Comparison of ENCODE assay signal across 8 cellular contexts in genomic region chr16:10940501-10941079, GRCh38. TPM values are rescaled to one million over a fixed set of nuclear protein-coding genes. Genes with fewer than 3 reads are reported as not detected.
DNase-seq lines count a peak whose midpoint lies in the region; ATAC-seq, FAIRE-seq and TF ChIP-seq lines count a peak whose summit lies in the region.

No MANE protein-coding gene starts in this region.

- WGBS in HepG2 (ENCODE audit: low lambda C conversion rate): 41% methylated on average over 8 of the region's 8 CpGs
- WGBS in thyroid gland, 2 donors: 20 to 29% methylated on average over 6 to 8 of the region's 8 CpGs

- H3K4me1 ChIP-seq in HepG2 (ENCODE audit: insufficient read depth, low read length) (peaks cover 77% of the 10 kb centered on the region), thyroid gland (peaks cover 71 to 72% of the 10 kb centered on the region in 2 donors)

- H3K27me3 Mint-ChIP-seq in activated T-cell treated with anti-CD3 and anti-CD28 coated beads, Interleukin-2, amount 50 U/mL, for 72 hours (ENCODE audit: low read depth): no peaks in the 10 kb centered on the region

- in situ Hi-C loops in astrocyte of the cerebellum (cut with HindIII; ENCODE audit: low sequenced_read_pairs): no loop called here
- in situ Hi-C loops in HepG2 (cut with HindIII; ENCODE audit: extremely low pct_ligation_motif_present, low pct_unique_long_range_greater_than_20kb): no loop called here

- TF ChIP-seq POLR2A in HepG2 (IDR thresholded peaks at IDR 0.05; ENCODE audit: insufficient read depth in 1 of 2, low read depth in 2 of 2, low read length in 2 of 2): no peak
- TF ChIP-seq POLR2A in thyroid gland (IDR thresholded peaks at IDR 0.05): no peak

- no peak for ATAC-seq in activated T-cell treated with anti-CD3 and anti-CD28 coated beads, Interleukin-2, amount 50 U/mL, for 72 hours (replicated peaks in 1 of 2)
- no peak for ATAC-seq in HepG2
- ATAC-seq in HG02981 (IDR thresholded peaks at IDR 0.05; ENCODE audit: unreplicated experiment): no peak

- H3K27me3 ChIP-seq in HepG2 (ENCODE audit: control insufficient read depth in 1 of 2, insufficient read depth in 2 of 2, low read length in 2 of 2) (no peaks in the 10 kb centered on the region; a peak in 1 of 5 replicates), thyroid gland (no peaks in the 10 kb centered on the region)

- POLR2A ChIA-PET in HepG2 (lab: Yijun Ruan, JAX): interaction anchor here (0.9 to 4.5 kb wide), 4 partner anchors 9 to 197 kb away, joined by 3 to 60 read pairs (median 4); partner anchors contain the start of gene NUBP1

- no peak for DNase-seq in activated T-cell treated with anti-CD3 and anti-CD28 coated beads, Interleukin-2, amount 50 U/mL, for 72 hours
- DNase-seq in activated T-cell treated with anti-CD3 and anti-CD28 coated beads, Interleukin-2, amount 50 U/mL, for 48 hours: no peak
- DNase-seq in astrocyte of the cerebellum (ENCODE audit: low read depth) (no peak), HepG2 (ENCODE audit: low spot score) (no peak), thyroid gland (peak; percentile 34 to 47), NCI-H446 treated with DMSO at 0.1 percent for 48 hours (lab: John Stamatoyannopoulos, UW) (no peak), NCI-H524 treated with DMSO at 0.1 percent for 48 hours (lab: John Stamatoyannopoulos, UW) (no peak)

- peaks cover 63% of the 10 kb centered on the region for H3K79me2 ChIP-seq in HepG2 (ENCODE audit: insufficient read depth, low read length)

- no peak overlapping the region for H2AFZ ChIP-seq in HepG2 (ENCODE audit: low read length)

- peaks cover 45% of the 10 kb centered on the region for H4K20me1 ChIP-seq in HepG2 (ENCODE audit: insufficient read depth, low read length)

- no peaks in the 10 kb centered on the region for H3K9me3 Mint-ChIP-seq in activated T-cell treated with anti-CD3 and anti-CD28 coated beads, Interleukin-2, amount 50 U/mL, for 72 hours

- H3K9ac ChIP-seq in HepG2 (ENCODE audit: insufficient read depth, low read depth, low read length): peak overlapping the region; percentile 83

- intact Hi-C loops in HepG2 (cut with micrococcal nuclease; ENCODE audit: unreplicated experiment) (no loop called here), thyroid gland (cut with DNase I) (no loop called here)

- peak overlapping the region; percentile 56 for H3K4me3 ChIP-seq in astrocyte of the cerebellum (ENCODE audit: low read depth, low read length)
- H3K4me3 ChIP-seq in HepG2 (replicated peaks in 1 of 3; ENCODE audit: insufficient read depth in 1 of 3, low read depth in 2 of 3, low read length in 3 of 3): peak overlapping the region; percentile 70 to 82 (median 76)
- H3K4me3 ChIP-seq in thyroid gland (replicated peaks in 1 of 3): peak overlapping the region; percentile 46 to 85 (median 56)

- TF ChIP-seq EP300 in HepG2 (IDR thresholded peaks at IDR 0.05; ENCODE audit: low read depth in 2 of 2, low read length in 2 of 2) (no peak), HepG2 (CRISPR knock-in tag; IDR thresholded peaks at IDR 0.05; ENCODE audit: borderline replicate concordance) (no peak)

- TSS peak; percentile 54 for BruUV-seq in HepG2 (replicated peaks; lab: Mats Ljungman, UMichigan)

- H3K9me3 ChIP-seq in HepG2 (ENCODE audit: low read length) (no peaks in the 10 kb centered on the region), thyroid gland (no peaks in the 10 kb centered on the region)

- peak overlapping the region; percentile 97 for H3K4me2 ChIP-seq in HepG2 (ENCODE audit: low read depth, low read length)

- no peak for TF ChIP-seq CTCF in astrocyte of the cerebellum (IDR thresholded peaks at IDR 0.05; ENCODE audit: low read depth, low read length, missing control alignments)
- no peak for TF ChIP-seq CTCF in HepG2 (CRISPR knock-in tag; IDR thresholded peaks at IDR 0.05)
- TF ChIP-seq CTCF in thyroid gland (IDR thresholded peaks at IDR 0.05): no peak

- peak overlapping the region; percentile 88 to 92 for H3K4me3 Mint-ChIP-seq in activated T-cell treated with anti-CD3 and anti-CD28 coated beads, Interleukin-2, amount 50 U/mL, for 72 hours

- no peak for TF ChIP-seq RAD21 in HepG2 (CRISPR knock-in tag; IDR thresholded peaks at IDR 0.05)

- H3K4me1 Mint-ChIP-seq in activated T-cell treated with anti-CD3 and anti-CD28 coated beads, Interleukin-2, amount 50 U/mL, for 72 hours (ENCODE audit: low read depth): peaks cover 80% of the 10 kb centered on the region

- H3K36me3 ChIP-seq in HepG2 (replicated peaks in 1 of 2; ENCODE audit: control insufficient read depth in 1 of 2, insufficient read depth in 2 of 2, low read length in 2 of 2): peaks cover 0 to 5% of the 10 kb centered on the region in 2 experiments; a peak in 2 of 5 replicates
- no peaks in the 10 kb centered on the region for H3K36me3 ChIP-seq in thyroid gland

- H3K36me3 Mint-ChIP-seq in activated T-cell treated with anti-CD3 and anti-CD28 coated beads, Interleukin-2, amount 50 U/mL, for 72 hours (ENCODE audit: insufficient read depth in 2 of 2): peaks cover 4 to 5% of the 10 kb centered on the region in 2 donors

- CTCF ChIA-PET in HepG2 (lab: Yijun Ruan, JAX; ENCODE audit: low intra/inter-chr PET ratio, low total read pairs): no interaction called here

- H3K27ac ChIP-seq in HepG2 (ENCODE audit: extremely low read length, insufficient read depth, low read length) (peak overlapping the region; percentile 7), thyroid gland (peak overlapping the region; percentile 34 to 88 (median 67))

- peak overlapping the region; percentile 5 for H3K27ac Mint-ChIP-seq in activated T-cell treated with anti-CD3 and anti-CD28 coated beads, Interleukin-2, amount 50 U/mL, for 72 hours

- no peak for FAIRE-seq in HepG2 (lab: Jason Lieb, UNC)

TF ChIP-seq in HepG2, 621 proteins besides CTCF, POLR2A, EP300 and RAD21 (continues in another document):
- 0 out of 2 replicates have a peak, but pooled peaks have one; percentile 13 for TF ChIP-seq ZNF691 (CRISPR knock-in tag; IDR thresholded peaks at IDR 0.05; ENCODE audit: borderline replicate concordance, low read depth)

RNA-seq across cellular contexts. Expression of gene DEXI, which starts 1.7 kb away (rescaled TPM):
- 10 to 100 TPM; 24.4 to 26.7 TPM for total RNA-seq in activated T-cell treated with anti-CD3 and anti-CD28 coated beads, Interleukin-2, amount 50 U/mL, for 72 hours
- total RNA-seq in HepG2 (2016; rRNA removed; fragmentation: Illumina TruSeq; extraction: Trizol) (57.9 and 70.4 TPM in 2 replicates), thyroid gland (10 to 100 TPM; 66.5 to 89.2 (median 74.6) TPM)
- total RNA-seq in HepG2 (2016; cell fraction: cytosol; rRNA removed; fragmentation: Illumina TruSeq; extraction: Trizol; ENCODE audit: low read depth): 68.6 and 86.7 TPM in 2 replicates
- total RNA-seq in HepG2 (2016; cell fraction: insoluble cytoplasmic fraction; rRNA removed; fragmentation: Illumina TruSeq; extraction: Trizol): 54.1 and 71.8 TPM in 2 replicates
- total RNA-seq in HepG2 (2016; cell fraction: membrane; rRNA removed; fragmentation: Illumina TruSeq; extraction: Trizol): 117 and 144 TPM in 2 replicates
- total RNA-seq in HepG2 (2016; cell fraction: nucleus; rRNA removed; fragmentation: Illumina TruSeq; extraction: Trizol): 35.4 and 46.3 TPM in 2 replicates
- 51.5 and 54.4 TPM in 2 replicates for polyA plus RNA-seq in HepG2 (2011; rRNA removed)
- polyA plus RNA-seq in HepG2 (2011; cell fraction: cytosol; rRNA removed): 69.5 and 78.6 TPM in 2 replicates
- polyA plus RNA-seq in HepG2 (2011; cell fraction: nucleus; rRNA removed): 40.4 and 50.2 TPM in 2 replicates
- 45.6 and 55.0 TPM in 2 replicates for polyA plus RNA-seq in HepG2 (2012)
- 70.9 and 88.4 TPM in 2 replicates for polyA plus RNA-seq in HepG2 (2016; cell fraction: cytosol; fragmentation: Illumina TruSeq; extraction: Trizol; ENCODE audit: low read depth)
- polyA plus RNA-seq in HepG2 (2016; cell fraction: insoluble cytoplasmic fraction; fragmentation: Illumina TruSeq; extraction: Trizol; ENCODE audit: low read depth): 58.1 and 70.0 TPM in 2 replicates
- polyA plus RNA-seq in HepG2 (2016; cell fraction: membrane; fragmentation: Illumina TruSeq; extraction: Trizol; ENCODE audit: low read depth): 120 and 124 TPM in 2 replicates
- polyA plus RNA-seq in HepG2 (2016; cell fraction: nucleus; fragmentation: Illumina TruSeq; extraction: Trizol; ENCODE audit: insufficient read depth, low read depth): 60.2 and 65.5 TPM in 2 replicates
- 31.7 and 71.0 TPM in 2 replicates for polyA minus RNA-seq in HepG2 (2011; rRNA and poly(A)+ RNA removed; ENCODE audit: low replicate concordance)
- polyA minus RNA-seq in HepG2 (2011; cell fraction: cytosol; rRNA and poly(A)+ RNA removed): 34.2 and 35.1 TPM in 2 replicates
- polyA minus RNA-seq in HepG2 (2011; cell fraction: nucleus; rRNA and poly(A)+ RNA removed): 24.7 and 27.7 TPM in 2 replicates

RNA-seq across cellular contexts. Expression of gene CLEC16A, which starts 3.8 kb away (rescaled TPM):
- 10 to 100 TPM; 29.9 to 32.3 TPM for total RNA-seq in activated T-cell treated with anti-CD3 and anti-CD28 coated beads, Interleukin-2, amount 50 U/mL, for 72 hours
- total RNA-seq in HepG2 (2016; rRNA removed; fragmentation: Illumina TruSeq; extraction: Trizol) (10.3 and 13.6 TPM in 2 replicates), thyroid gland (10 to 100 TPM; 29.5 to 58.8 (median 48.4) TPM)
- total RNA-seq in HepG2 (2016; cell fraction: cytosol; rRNA removed; fragmentation: Illumina TruSeq; extraction: Trizol; ENCODE audit: low read depth): 35.7 and 39.7 TPM in 2 replicates
- 10.6 and 12.8 TPM in 2 replicates for total RNA-seq in HepG2 (2016; cell fraction: insoluble cytoplasmic fraction; rRNA removed; fragmentation: Illumina TruSeq; extraction: Trizol)
- total RNA-seq in HepG2 (2016; cell fraction: membrane; rRNA removed; fragmentation: Illumina TruSeq; extraction: Trizol): 14.4 and 15.9 TPM in 2 replicates
- 17.5 and 18.7 TPM in 2 replicates for total RNA-seq in HepG2 (2016; cell fraction: nucleus; rRNA removed; fragmentation: Illumina TruSeq; extraction: Trizol)
- 8.5 and 9.5 TPM in 2 replicates for polyA plus RNA-seq in HepG2 (2011; rRNA removed)
- 6.6 and 6.8 TPM in 2 replicates for polyA plus RNA-seq in HepG2 (2011; cell fraction: cytosol; rRNA removed)
- 17.0 and 19.5 TPM in 2 replicates for polyA plus RNA-seq in HepG2 (2011; cell fraction: nucleus; rRNA removed)
- polyA plus RNA-seq in HepG2 (2012): 10.3 and 12.0 TPM in 2 replicates
- polyA plus RNA-seq in HepG2 (2016; cell fraction: cytosol; fragmentation: Illumina TruSeq; extraction: Trizol; ENCODE audit: low read depth): 1.7 and 1.9 TPM in 2 replicates
- 11.8 and 14.0 TPM in 2 replicates for polyA plus RNA-seq in HepG2 (2016; cell fraction: insoluble cytoplasmic fraction; fragmentation: Illumina TruSeq; extraction: Trizol; ENCODE audit: low read depth)
- polyA plus RNA-seq in HepG2 (2016; cell fraction: membrane; fragmentation: Illumina TruSeq; extraction: Trizol; ENCODE audit: low read depth): 3.4 and 4.4 TPM in 2 replicates
- polyA plus RNA-seq in HepG2 (2016; cell fraction: nucleus; fragmentation: Illumina TruSeq; extraction: Trizol; ENCODE audit: insufficient read depth, low read depth): 22.7 and 25.7 TPM in 2 replicates
- 24.9 and 35.4 TPM in 2 replicates for polyA minus RNA-seq in HepG2 (2011; rRNA and poly(A)+ RNA removed; ENCODE audit: low replicate concordance)
- 14.4 and 19.0 TPM in 2 replicates for polyA minus RNA-seq in HepG2 (2011; cell fraction: cytosol; rRNA and poly(A)+ RNA removed)
- polyA minus RNA-seq in HepG2 (2011; cell fraction: nucleus; rRNA and poly(A)+ RNA removed): 25.8 and 32.0 TPM in 2 replicates

Comparison
In these comparisons a context has a peak if more than half of its experiments do, and no peak if none do; other contexts are left out.
1. DNase-seq: peak in thyroid gland (2 of 2); none in activated T-cell treated with anti-CD3 and anti-CD28 coated beads, Interleukin-2, amount 50 U/mL, for 72 hours (0 of 2), activated T-cell treated with anti-CD3 and anti-CD28 coated beads, Interleukin-2, amount 50 U/mL, for 48 hours (0 of 2), astrocyte of the cerebellum (single experiment), HepG2 (single experiment), NCI-H446 treated with DMSO at 0.1 percent for 48 hours (single experiment) and NCI-H524 treated with DMSO at 0.1 percent for 48 hours (single experiment).
2. Peak in every context shown above with its lines, with median percentiles within 50 percentile points of each other: H3K4me3 ChIP-seq.